1 cellular context compared by ENCODE assay signal in genomic region chr16:88806491-88807111, GRCh38.
TF ChIP-seq lines count a peak whose summit lies in the region.

No MANE protein-coding gene starts in this region.

TF ChIP-seq in HEK293T, 16 proteins besides CTCF, POLR2A, EP300 and RAD21 (continued from another document):
- TF ChIP-seq FOXA1 (IDR thresholded peaks at IDR 0.05) = no peak
- no peak for TF ChIP-seq LEF1 (IDR thresholded peaks at IDR 0.05; ENCODE audit: borderline replicate concordance)
TF ChIP-seq in HEK293T: peak in this region for 0.
